In genomic region chr18:8952174-8952573, GRCh38 we compare ENCODE assay signal across 13 cellular contexts.
"Had no signal": no experiment of that assay in that cellular context is flagged by ENCODE, and none has a peak within 500 bp of the region (broad histone marks: within the 10 kb centered on the region; RNA-seq: fewer than 3 reads in every experiment).

No MANE protein-coding gene starts in this region.

- H3K4me2 ChIP-seq: smooth muscle cell had no signal

- H3K9me3 ChIP-seq: breast epithelium, upper lobe of left lung had no signal

- DNase-seq: activated CD4-positive, alpha-beta T cell treated with anti-CD3 and anti-CD28 coated beads, Interleukin-2, amount 50 U/mL, for 4 hours; activated CD4-positive, CD25-positive, alpha-beta regulatory T cell treated with anti-CD3 and anti-CD28 coated beads, Interleukin-2, amount 50 U/mL, for 72 hours; activated T-cell treated with anti-CD3 and anti-CD28 coated beads, Interleukin-2, amount 50 U/mL, for 1 hour; aorta; heart right ventricle; islet precursor cell; left lung; upper lobe of left lung had no signal

- H3K9me3 Mint-ChIP-seq: activated naive CD4-positive, alpha-beta T cell treated with anti-CD3 and anti-CD28 coated beads, Interleukin-2, amount 50 U/mL, for 72 hours; stimulated activated effector memory CD8-positive, alpha-beta T cell treated with anti-CD3 and anti-CD28 coated beads, Interleukin-12 subunit alpha, Interleukin-12 subunit beta, amount 100 ng/mL, for 72 hours had no signal

- H3K4me1 Mint-ChIP-seq: stimulated activated effector memory CD8-positive, alpha-beta T cell treated with anti-CD3 and anti-CD28 coated beads, Interleukin-12 subunit alpha, Interleukin-12 subunit beta, amount 100 ng/mL, for 72 hours had no signal

- H3K4me1 ChIP-seq: breast epithelium, left lung, upper lobe of left lung had no signal

- H3K4me3 Mint-ChIP-seq: stimulated activated effector memory CD8-positive, alpha-beta T cell treated with anti-CD3 and anti-CD28 coated beads, Interleukin-12 subunit alpha, Interleukin-12 subunit beta, amount 100 ng/mL, for 72 hours had no signal

- H3K36me3 ChIP-seq: breast epithelium, heart right ventricle, left lung, upper lobe of left lung had no signal

- H3K4me3 ChIP-seq: breast epithelium, heart right ventricle, left lung, smooth muscle cell, upper lobe of left lung had no signal

- H3K27ac Mint-ChIP-seq: activated naive CD4-positive, alpha-beta T cell treated with anti-CD3 and anti-CD28 coated beads, Interleukin-2, amount 50 U/mL, for 72 hours; stimulated activated effector memory CD8-positive, alpha-beta T cell treated with anti-CD3 and anti-CD28 coated beads, Interleukin-12 subunit alpha, Interleukin-12 subunit beta, amount 100 ng/mL, for 72 hours had no signal

- H3K36me3 Mint-ChIP-seq: activated naive CD4-positive, alpha-beta T cell treated with anti-CD3 and anti-CD28 coated beads, Interleukin-2, amount 50 U/mL, for 72 hours; stimulated activated effector memory CD8-positive, alpha-beta T cell treated with anti-CD3 and anti-CD28 coated beads, Interleukin-12 subunit alpha, Interleukin-12 subunit beta, amount 100 ng/mL, for 72 hours had no signal

- H3K27ac ChIP-seq: breast epithelium, foreskin keratinocyte, heart right ventricle, left lung, upper lobe of left lung had no signal

- ATAC-seq: activated naive CD4-positive, alpha-beta T cell treated with anti-CD3 and anti-CD28 coated beads, Interleukin-2, amount 50 U/mL, for 72 hours; foreskin keratinocyte; heart right ventricle had no signal

- H3K27me3 ChIP-seq: breast epithelium, foreskin keratinocyte, left lung, upper lobe of left lung had no signal
